9 cellular contexts compared by ENCODE assay signal in genomic region chr16:4767872-4768548, GRCh38. TPM values are rescaled to one million over a fixed set of nuclear protein-coding genes. Genes with fewer than 3 reads are reported as not detected.
DNase-seq lines count a peak whose midpoint lies in the region; ATAC-seq and TF ChIP-seq lines count a peak whose summit lies in the region.
"Had no signal": no experiment of that assay in that cellular context is flagged by ENCODE, and none has a peak within 500 bp of the region (broad histone marks: within the 10 kb centered on the region; RNA-seq: fewer than 3 reads in every experiment).

No MANE protein-coding gene starts in this region.

- peak overlapping the region; percentile 64 for H3K4me3 ChIP-seq in PC-3 (ENCODE audit: low read length)

- BruUV-seq in PC-3 (replicated peaks; lab: Mats Ljungman, UMichigan): TSS peak; percentile 6

- no peaks in the 10 kb centered on the region for H3K27me3 Mint-ChIP-seq in effector memory CD8-positive, alpha-beta T cell
- no peaks in the 10 kb centered on the region for H3K27me3 Mint-ChIP-seq in natural killer cell treated with Interleukin-12 subunit alpha and Interleukin-12 subunit beta and Interleukin-15 and Interleukin-18, amount 100 ng/mL, for 72 hours

- ATAC-seq in GM19023 (IDR thresholded peaks at IDR 0.05; ENCODE audit: unreplicated experiment) (peak; percentile 2), PC-3 (no peak), HG02798 (IDR thresholded peaks at IDR 0.05; ENCODE audit: poor library complexity, unreplicated experiment) (no peak), GM21619 (IDR thresholded peaks at IDR 0.05; ENCODE audit: unreplicated experiment) (no peak)
- no peak for ATAC-seq in effector memory CD8-positive, alpha-beta T cell (replicated peaks)
- ATAC-seq in natural killer cell treated with Interleukin-12 subunit alpha and Interleukin-12 subunit beta and Interleukin-15 and Interleukin-18, amount 100 ng/mL, for 72 hours: no peak

- TF ChIP-seq CTCF in PC-3 (conservative IDR thresholded peaks at IDR 0.05; ENCODE audit: low read depth, low read length): no peak

- H3K79me2 ChIP-seq in PC-3 (ENCODE audit: low read length): peaks cover 20% of the 10 kb centered on the region

- H3K4me1 Mint-ChIP-seq in effector memory CD8-positive, alpha-beta T cell (ENCODE audit: low read depth in 2 of 2): peaks cover 33 to 34% of the 10 kb centered on the region in 2 donors
- peaks cover 21 to 26% of the 10 kb centered on the region in 2 donors for H3K4me1 Mint-ChIP-seq in natural killer cell treated with Interleukin-12 subunit alpha and Interleukin-12 subunit beta and Interleukin-15 and Interleukin-18, amount 100 ng/mL, for 72 hours (ENCODE audit: low read depth in 2 of 2)

- H3K27ac Mint-ChIP-seq in effector memory CD8-positive, alpha-beta T cell: peak overlapping the region; percentile 60 to 85
- H3K27ac Mint-ChIP-seq in natural killer cell treated with Interleukin-12 subunit alpha and Interleukin-12 subunit beta and Interleukin-15 and Interleukin-18, amount 100 ng/mL, for 72 hours: peak overlapping the region; percentile 77 to 92

- no peaks in the 10 kb centered on the region for H3K9me3 Mint-ChIP-seq in effector memory CD8-positive, alpha-beta T cell
- H3K9me3 Mint-ChIP-seq in natural killer cell treated with Interleukin-12 subunit alpha and Interleukin-12 subunit beta and Interleukin-15 and Interleukin-18, amount 100 ng/mL, for 72 hours: no peaks in the 10 kb centered on the region

- H4K20me1 ChIP-seq in PC-3 (ENCODE audit: low read length): no peaks in the 10 kb centered on the region

- H3K4me1 ChIP-seq in PC-3 (ENCODE audit: insufficient read depth, low read length): peaks cover 15% of the 10 kb centered on the region

- peak overlapping the region; percentile 85 for H2AFZ ChIP-seq in PC-3 (ENCODE audit: low read length)

- H3K4me3 Mint-ChIP-seq in effector memory CD8-positive, alpha-beta T cell: peak overlapping the region; percentile 86 to 92
- peak overlapping the region; percentile 97 for H3K4me3 Mint-ChIP-seq in natural killer cell treated with Interleukin-12 subunit alpha and Interleukin-12 subunit beta and Interleukin-15 and Interleukin-18, amount 100 ng/mL, for 72 hours

- no peaks in the 10 kb centered on the region for H3K27me3 ChIP-seq in PC-3 (ENCODE audit: low read length)

- DNase-seq in AML-193 (lab: John Stamatoyannopoulos, UW) (peak; percentile 3 to 16), PC-3 (no peak), NCI-H1930 (lab: John Stamatoyannopoulos, UW) (no peak)
- no peak for DNase-seq in effector memory CD8-positive, alpha-beta T cell
- DNase-seq in natural killer cell treated with Interleukin-12 subunit alpha and Interleukin-12 subunit beta and Interleukin-15 and Interleukin-18, amount 100 ng/mL, for 72 hours (ENCODE audit: low spot score): no peak

- H3K4me2 ChIP-seq in PC-3 (ENCODE audit: low read length): peak overlapping the region; percentile 92

- H3K9me2 ChIP-seq in PC-3 (replicated peaks; ENCODE audit: low read length): no peaks in the 10 kb centered on the region

- H3K36me3 ChIP-seq in PC-3 (ENCODE audit: low read depth, low read length): no peaks in the 10 kb centered on the region

- intact Hi-C loops in PC-3 (cut with micrococcal nuclease): no loop called here

- H3K27ac ChIP-seq in PC-3 (ENCODE audit: low read length): peak overlapping the region; percentile 41

- H3K36me3 Mint-ChIP-seq in effector memory CD8-positive, alpha-beta T cell (ENCODE audit: insufficient read depth): peaks cover 36% of the 10 kb centered on the region
- no peaks in the 10 kb centered on the region for H3K36me3 Mint-ChIP-seq in natural killer cell treated with Interleukin-12 subunit alpha and Interleukin-12 subunit beta and Interleukin-15 and Interleukin-18, amount 100 ng/mL, for 72 hours

- POLR2A ChIA-PET in PC-3 (lab: Charles Lee; ENCODE audit: unreplicated experiment): no interaction called here

- CTCF ChIA-PET in PC-3 (lab: Charles Lee): no interaction called here

- H3F3A ChIP-seq in PC-3 (ENCODE audit: low read length, unreplicated experiment): no peaks in the 10 kb centered on the region

- no peaks in the 10 kb centered on the region for H3K9me3 ChIP-seq in PC-3 (ENCODE audit: low read length)

- H3K9ac ChIP-seq in PC-3 (ENCODE audit: low read length): peak overlapping the region; percentile 56

RNA-seq across cellular contexts. Expression of gene ZNF500, which starts 1.0 kb away (rescaled TPM):
- 8.6 and 10.4 TPM in 2 replicates for total RNA-seq in PC-3 (2014; rRNA removed)
- total RNA-seq in natural killer cell treated with Interleukin-12 subunit alpha and Interleukin-12 subunit beta and Interleukin-15 and Interleukin-18, amount 100 ng/mL, for 72 hours: 10 to 100 TPM; 12.2 to 20.9 TPM

RNA-seq across cellular contexts. Expression of gene SEPTIN12, which starts 20.1 kb away (rescaled TPM):
- not detected in 2 replicates for total RNA-seq in PC-3 (2014; rRNA removed)
- total RNA-seq in natural killer cell treated with Interleukin-12 subunit alpha and Interleukin-12 subunit beta and Interleukin-15 and Interleukin-18, amount 100 ng/mL, for 72 hours: not detected
- total RNA-seq: HT1080 had no signal

RNA-seq across cellular contexts. Expression of gene SMIM22, which starts 27.2 kb away (rescaled TPM):
- total RNA-seq in PC-3 (2014; rRNA removed): not detected in 2 replicates
- not detected for total RNA-seq in natural killer cell treated with Interleukin-12 subunit alpha and Interleukin-12 subunit beta and Interleukin-15 and Interleukin-18, amount 100 ng/mL, for 72 hours
- total RNA-seq: HT1080 had no signal

RNA-seq across cellular contexts. Expression of gene DNAAF8, which starts 33.7 kb away (rescaled TPM):
- total RNA-seq in PC-3 (2014; rRNA removed): 0.58 and 1.2 TPM in 2 replicates
- under 1 TPM in 1 of 2 donors, not detected in 1; 0.53 TPM for total RNA-seq in natural killer cell treated with Interleukin-12 subunit alpha and Interleukin-12 subunit beta and Interleukin-15 and Interleukin-18, amount 100 ng/mL, for 72 hours
- total RNA-seq: HT1080 had no signal

RNA-seq across cellular contexts. Expression of gene ANKS3, which starts 33.9 kb away (rescaled TPM):
- total RNA-seq in PC-3 (2014; rRNA removed): 22.6 and 25.1 TPM in 2 replicates
- 10 to 100 TPM; 19.0 to 39.1 TPM for total RNA-seq in natural killer cell treated with Interleukin-12 subunit alpha and Interleukin-12 subunit beta and Interleukin-15 and Interleukin-18, amount 100 ng/mL, for 72 hours

Comparison
In these comparisons a context has a peak if more than half of its experiments do, and no peak if none do; other contexts are left out.
1. DNase-seq: peak in AML-193 (2 of 2); none in PC-3 (single experiment), effector memory CD8-positive, alpha-beta T cell (0 of 3), natural killer cell treated with Interleukin-12 subunit alpha and Interleukin-12 subunit beta and Interleukin-15 and Interleukin-18, amount 100 ng/mL, for 72 hours (single experiment) and NCI-H1930 (0 of 2).